In the genomic region with DNA sequence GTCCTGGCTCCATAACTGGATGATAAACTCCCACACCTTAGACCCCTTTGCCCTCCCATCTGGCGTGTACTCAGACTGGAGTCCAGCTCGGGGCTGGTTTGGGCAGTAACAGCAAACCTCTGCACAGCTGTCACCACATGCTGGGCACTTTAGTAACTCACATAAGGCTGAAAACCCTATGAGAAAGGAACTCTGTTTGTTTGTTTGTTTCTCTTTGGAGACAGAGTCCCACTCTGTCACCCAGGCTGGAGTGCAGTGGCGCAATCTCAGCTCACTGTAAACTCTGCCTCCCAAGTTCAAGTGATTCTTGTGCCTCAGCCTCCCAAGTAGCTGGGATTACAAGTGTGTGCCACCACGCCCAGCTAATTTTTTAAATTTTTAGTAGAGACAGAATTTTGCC, we compare ENCODE assay signal across 5 cellular contexts. TPM values are rescaled to one million over a fixed set of nuclear protein-coding genes. Genes with fewer than 3 reads are reported as not detected.
"Had no signal": no experiment of that assay in that cellular context is flagged by ENCODE, and none has a peak within 500 bp of the region (broad histone marks: within the 10 kb centered on the region; RNA-seq: fewer than 3 reads in every experiment).

No MANE protein-coding gene starts in this region.

RNA-seq across cellular contexts. Expression of a gene that starts 1.2 kb away (rescaled TPM):
- total RNA-seq: dermis blood vessel endothelial cell, occipital lobe, progenitor cell of endocrine pancreas, temporal lobe, vagina had no signal
